ENCODE assay signal across 21 cellular contexts in the genomic region with DNA sequence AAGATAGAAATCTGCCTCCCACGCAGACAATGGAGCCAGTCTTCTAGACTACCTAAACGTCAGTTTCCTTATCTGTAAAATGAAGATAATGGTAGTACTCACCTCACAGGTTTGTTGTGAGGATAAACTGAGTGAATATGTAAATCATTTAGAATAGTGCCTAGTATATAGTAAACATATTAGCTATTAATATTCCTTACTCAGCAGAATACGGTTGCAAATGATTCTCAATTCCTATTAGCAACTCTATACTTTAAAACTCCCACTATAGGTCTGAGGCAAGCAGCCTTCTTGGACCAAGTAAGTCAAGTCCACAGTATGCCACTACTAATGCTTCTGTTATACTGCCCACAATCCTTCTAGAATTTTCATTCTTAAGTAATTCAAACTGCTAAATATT. TPM values are rescaled to one million over a fixed set of nuclear protein-coding genes. Genes with fewer than 3 reads are reported as not detected.
DNase-seq lines count a peak whose midpoint lies in the region; ATAC-seq, FAIRE-seq and TF ChIP-seq lines count a peak whose summit lies in the region.
"Had no signal": no experiment of that assay in that cellular context is flagged by ENCODE, and none has a peak within 500 bp of the region (broad histone marks: within the 10 kb centered on the region; RNA-seq: fewer than 3 reads in every experiment).

No MANE protein-coding gene starts in this region.

- peaks cover 66% of the 10 kb centered on the region for H3K4me1 Mint-ChIP-seq in activated naive CD8-positive, alpha-beta T cell (ENCODE audit: low read depth)
- peaks cover 53% of the 10 kb centered on the region for H3K4me1 Mint-ChIP-seq in activated naive CD8-positive, alpha-beta T cell treated with anti-CD3 and anti-CD28 coated beads for 36 hours
- H3K4me1 Mint-ChIP-seq in CD4-positive, alpha-beta T cell (ENCODE audit: low read depth) = peaks cover 77% of the 10 kb centered on the region

- H3K18ac ChIP-seq in H1 (ENCODE audit: extremely low read depth, low read length) = no peak overlapping the region

- H2AK5ac ChIP-seq in H1 (ENCODE audit: low read depth, low read length) = no peak overlapping the region

- no peaks in the 10 kb centered on the region for H3K79me1 ChIP-seq in H1 (ENCODE audit: low read depth, low read length)

- no peak overlapping the region for H3K56ac ChIP-seq in H1 (replicated peaks; ENCODE audit: insufficient read length, low read depth, low read length)

- no peaks in the 10 kb centered on the region for H3K9me3 Mint-ChIP-seq in activated naive CD8-positive, alpha-beta T cell (ENCODE audit: low read depth)
- no peaks in the 10 kb centered on the region for H3K9me3 Mint-ChIP-seq in activated naive CD8-positive, alpha-beta T cell treated with anti-CD3 and anti-CD28 coated beads for 36 hours
- no peaks in the 10 kb centered on the region for H3K9me3 Mint-ChIP-seq in CD4-positive, alpha-beta T cell
- H3K9me3 Mint-ChIP-seq: CD4-positive, CD25-positive, alpha-beta regulatory T cell; CD8-positive, alpha-beta memory T cell; H9 had no signal

- TF ChIP-seq EP300 in A549 (IDR thresholded peaks at IDR 0.05) (no peak), H1 (IDR thresholded peaks at IDR 0.05; ENCODE audit: borderline replicate concordance in 1 of 2, low read depth in 2 of 2, low read length in 2 of 2) (no peak)

- H3K4me3 ChIP-seq in A549 = no peak overlapping the region
- no peak overlapping the region for H3K4me3 ChIP-seq in H1 (ENCODE audit: extremely low read depth in 1 of 4, insufficient read depth in 2 of 4, low read depth in 3 of 4, low read length in 4 of 4)
- H3K4me3 ChIP-seq: BLaER1, GM12878, GM23248 had no signal

- ATAC-seq in A549 = no peak
- ATAC-seq in CD4-positive, alpha-beta T cell (ENCODE audit: poor library complexity) = no peak
- ATAC-seq: GM12878, HCT116 had no signal

- peaks cover 0 to 9% (median 4%) of the 10 kb centered on the region in 4 experiments; a peak in 2 of 8 replicates for H3K36me3 ChIP-seq in H1 (ENCODE audit: control insufficient read depth in 2 of 4, insufficient read depth in 4 of 4, low read length in 3 of 4)

- peaks cover 0 to 23% of the 10 kb centered on the region in 2 experiments; a peak in 2 of 4 replicates for H3K79me2 ChIP-seq in H1 (ENCODE audit: control insufficient read depth in 1 of 2, insufficient read depth in 2 of 2, low read length in 2 of 2)

- no peak overlapping the region for H3K4ac ChIP-seq in H1 (replicated peaks; ENCODE audit: insufficient read length, low read depth, low read length)

- H2BK12ac ChIP-seq in H1 (ENCODE audit: low read depth, low read length) = no peak overlapping the region

- H4K5ac ChIP-seq in H1 (ENCODE audit: insufficient read length, low read depth, low read length) = no peak overlapping the region

- H3K27me3 Mint-ChIP-seq in activated naive CD8-positive, alpha-beta T cell = no peaks in the 10 kb centered on the region
- H3K27me3 Mint-ChIP-seq in activated naive CD8-positive, alpha-beta T cell treated with anti-CD3 and anti-CD28 coated beads for 36 hours = no peaks in the 10 kb centered on the region
- H3K27me3 Mint-ChIP-seq in CD4-positive, alpha-beta T cell = no peaks in the 10 kb centered on the region
- H3K27me3 Mint-ChIP-seq: B cell; CD4-positive, CD25-positive, alpha-beta regulatory T cell; CD8-positive, alpha-beta memory T cell had no signal

- H3K27ac Mint-ChIP-seq in activated naive CD8-positive, alpha-beta T cell = peak overlapping the region; percentile 30
- H3K27ac Mint-ChIP-seq in activated naive CD8-positive, alpha-beta T cell treated with anti-CD3 and anti-CD28 coated beads for 36 hours = no peak overlapping the region
- H3K27ac Mint-ChIP-seq in CD4-positive, alpha-beta T cell = peak overlapping the region; percentile 13
- H3K27ac Mint-ChIP-seq: B cell, H9 had no signal

- H3K4me1 ChIP-seq in A549 (peaks cover 12% of the 10 kb centered on the region; the same call in 1 of the 3 replicates), H1 (replicated peaks in 1 of 4; ENCODE audit: control insufficient read depth in 3 of 4, insufficient read depth in 4 of 4, low read length in 3 of 4) (peaks cover 0 to 3% (median 0%) of the 10 kb centered on the region in 4 experiments; a peak in 1 of 7 replicates)

- no peaks in the 10 kb centered on the region for H3K27me3 ChIP-seq in CD4-positive, alpha-beta T cell (ENCODE audit: control insufficient read depth, insufficient read depth, low read length)
- H3K27me3 ChIP-seq in H1 (replicated peaks in 1 of 4; ENCODE audit: control insufficient read depth in 3 of 4, extremely low read depth in 1 of 4, insufficient read depth in 3 of 4, low read length in 3 of 4) = no peaks in the 10 kb centered on the region
- H3K27me3 ChIP-seq: BLaER1 had no signal

- intact Hi-C loops in CD4-positive, alpha-beta T cell (cut with DNase I, micrococcal nuclease) = loop anchor here in 1 of 2 experiments (10.0 kb wide), 1 partner anchor 1561 kb away; the partner anchor contains the start of gene LMO4

- DNase-seq in activated naive CD8-positive, alpha-beta T cell treated with anti-CD3 and anti-CD28 coated beads for 36 hours = no peak
- DNase-seq in A549 (ENCODE audit: low read depth in 1 of 2, low spot score in 1 of 2) (no peak), H1 (ENCODE audit: low read depth in 1 of 2, low spot score in 2 of 2) (no peak), NK-92 (lab: John Stamatoyannopoulos, UW; ENCODE audit: unreplicated experiment) (no peak)
- no peak for DNase-seq in CD4-positive, alpha-beta T cell
- DNase-seq: CD4-positive, CD25-positive, alpha-beta regulatory T cell; CD8-positive, alpha-beta memory T cell; DMS 273 treated with DMSO at 0.1 percent for 48 hours; DMS79; EL; GDM1; GM23248; H9 had no signal

- no peaks in the 10 kb centered on the region for H3K9me3 ChIP-seq in A549
- H3K9me3 ChIP-seq in CD4-positive, alpha-beta T cell (ENCODE audit: control insufficient read depth, low read length) = no peaks in the 10 kb centered on the region
- no peaks in the 10 kb centered on the region for H3K9me3 ChIP-seq in H1 (ENCODE audit: insufficient read depth in 2 of 2, low read depth in 1 of 2, low read length in 1 of 2)
- H3K9me3 ChIP-seq: BLaER1 had no signal

- no peak overlapping the region for H2BK20ac ChIP-seq in H1 (ENCODE audit: low read length)

- POLR2A ChIA-PET in A549 (lab: Yijun Ruan, JAX) (no interaction called here), H1 (lab: Charles Lee; ENCODE audit: partially characterized antibody) (no interaction called here)
- POLR2A ChIA-PET in CD4-positive, alpha-beta T cell (lab: Charles Lee) = no interaction called here

- H3K14ac ChIP-seq in H1 (ENCODE audit: insufficient read length) = no peak overlapping the region

- H2BK120ac ChIP-seq in H1 (replicated peaks; ENCODE audit: low read depth, low read length) = no peak overlapping the region

- 95% methylated on average over 3 of the region's 3 CpGs for WGBS in A549 (ENCODE audit: missing lambda C conversion rate)
- WGBS in H1 (ENCODE audit: extremely low coverage in 1 of 2, insufficient coverage in 1 of 2, insufficient read length in 1 of 2, insufficient replicate concordance in 2 of 2, low coverage in 1 of 2, low lambda C conversion rate in 2 of 2, missing lambda C conversion rate in 1 of 2), 2 experiments = 92% methylated on average over 3 of the region's 3 CpGs; no CpG with 5 or more reads in 1 of the 2 experiments

- H2AFZ ChIP-seq in H1 (ENCODE audit: low read length) = no peak overlapping the region
- H2AFZ ChIP-seq: GM23248 had no signal

- no peaks in the 10 kb centered on the region for H3K23me2 ChIP-seq in H1 (ENCODE audit: low read depth, low read length)

- H4K8ac ChIP-seq in H1 (ENCODE audit: extremely low read depth, insufficient read depth, low read length) = no peak overlapping the region

- FAIRE-seq in A549 (lab: Jason Lieb, UNC) (no peak), H1 (lab: Jason Lieb, UNC) (no peak)
- FAIRE-seq: D721Med, GM12878, GM19239 had no signal

- H3K27ac ChIP-seq in A549 = no peak overlapping the region
- no peak overlapping the region for H3K27ac ChIP-seq in CD4-positive, alpha-beta T cell (ENCODE audit: low read depth, low read length)
- no peak overlapping the region for H3K27ac ChIP-seq in H1 (ENCODE audit: low read depth, low read length)
- H3K27ac ChIP-seq: BLaER1, C4-2B, GM23248 had no signal

- H2BK5ac ChIP-seq in H1 (ENCODE audit: low read depth, low read length) = no peak overlapping the region

- no peak for TF ChIP-seq POLR2A in A549 (IDR thresholded peaks at IDR 0.05; ENCODE audit: low read length)
- TF ChIP-seq POLR2A in H1 (IDR thresholded peaks at IDR 0.05; ENCODE audit: control extremely low read depth in 1 of 2, low read depth in 2 of 2, low read length in 2 of 2) = no peak

- H4K20me1 ChIP-seq in H1 (replicated peaks in 1 of 2; ENCODE audit: control insufficient read depth in 1 of 2, insufficient read depth in 2 of 2, low read length in 2 of 2) = no peaks in the 10 kb centered on the region

- TF ChIP-seq RAD21 in A549 (conservative IDR thresholded peaks at IDR 0.05 in 1 of 2, IDR thresholded peaks at IDR 0.05 in 1 of 2) = no peak
- no peak for TF ChIP-seq RAD21 in H1 (IDR thresholded peaks at IDR 0.05 in 1 of 2, conservative IDR thresholded peaks at IDR 0.05 in 1 of 2; ENCODE audit: low read depth in 2 of 2, low read length in 2 of 2)

- no peak overlapping the region for H3K23ac ChIP-seq in H1 (ENCODE audit: insufficient read length)

- H3K4me2 ChIP-seq in A549 (no peak overlapping the region), H1 (ENCODE audit: insufficient read depth in 1 of 2, low read depth in 2 of 2, low read length in 2 of 2) (no peak overlapping the region)
- H3K4me2 ChIP-seq: BLaER1 had no signal

- no peak overlapping the region for H4K91ac ChIP-seq in H1 (replicated peaks; ENCODE audit: insufficient read length, low read length)

- CTCF ChIA-PET in A549 (lab: Yijun Ruan, JAX) = interaction anchor here (0.7 kb wide), 1 partner anchor 230 kb away, joined by 3 read pairs; no protein-coding TSS in a partner anchor
- CTCF ChIA-PET in CD4-positive, alpha-beta T cell (lab: Charles Lee) = no interaction called here
- CTCF ChIA-PET in H1 (lab: Charles Lee; ENCODE audit: partially characterized antibody) = interaction anchor here (0.9 to 9.4 kb wide), 2 partner anchors 9 to 88 kb away, joined by 3 to 68 read pairs; no protein-coding TSS in a partner anchor

- no peak for TF ChIP-seq CTCF in A549 (IDR thresholded peaks at IDR 0.05)
- TF ChIP-seq CTCF in CD4-positive, alpha-beta T cell (IDR thresholded peaks at IDR 0.05) = no peak
- TF ChIP-seq CTCF in H1 (IDR thresholded peaks at IDR 0.05; ENCODE audit: control extremely low read depth in 1 of 3, insufficient read depth in 1 of 3, low read depth in 1 of 3, low read length in 3 of 3) = no peak

- H3K36me3 Mint-ChIP-seq in activated naive CD8-positive, alpha-beta T cell = no peaks in the 10 kb centered on the region
- H3K36me3 Mint-ChIP-seq in activated naive CD8-positive, alpha-beta T cell treated with anti-CD3 and anti-CD28 coated beads for 36 hours = peaks cover 22% of the 10 kb centered on the region
- peaks cover 82% of the 10 kb centered on the region for H3K36me3 Mint-ChIP-seq in CD4-positive, alpha-beta T cell (ENCODE audit: low read depth)

- no peak overlapping the region for H3K4me3 Mint-ChIP-seq in activated naive CD8-positive, alpha-beta T cell
- no peak overlapping the region for H3K4me3 Mint-ChIP-seq in activated naive CD8-positive, alpha-beta T cell treated with anti-CD3 and anti-CD28 coated beads for 36 hours
- H3K4me3 Mint-ChIP-seq in CD4-positive, alpha-beta T cell = no peak overlapping the region
- H3K4me3 Mint-ChIP-seq: B cell; CD8-positive, alpha-beta memory T cell; H9 had no signal

- no peak overlapping the region for H2BK15ac ChIP-seq in H1 (ENCODE audit: low read length)

- no peak overlapping the region for H3K9ac ChIP-seq in H1 (replicated peaks in 1 of 4; ENCODE audit: extremely low read depth in 1 of 4, low read depth in 3 of 4, low read length in 3 of 4)
- H3K9ac ChIP-seq: BLaER1, GM23248 had no signal

RNA-seq across cellular contexts. Expression of gene GTF2B, which starts 5.4 kb away (rescaled TPM):
- total RNA-seq in activated naive CD8-positive, alpha-beta T cell treated with anti-CD3 and anti-CD28 coated beads for 36 hours = 10 to 100 TPM; 42.8 TPM
- polyA plus RNA-seq in A549 (2011; rRNA removed) (32.5 and 34.1 TPM in 2 replicates), A549 (2017; fragmentation: RNase III; extraction: RNeasy Plus Mini Kit Qiagen cat#74134 plus additional on column Dnase treatment) (21.7 to 24.8 TPM (median 22.4 TPM) in 3 replicates), H1 (2011; rRNA removed) (8.7 and 14.9 TPM in 2 replicates)
- polyA plus RNA-seq in A549 (2012; cell fraction: cytosol; rRNA removed) = 11.2 and 12.4 TPM in 2 replicates
- 5.9 and 13.1 TPM in 2 replicates for polyA plus RNA-seq in A549 (2012; cell fraction: nucleus; rRNA removed)
- 7.5 and 13.2 TPM in 2 replicates for polyA minus RNA-seq in A549 (2011; rRNA and poly(A)+ RNA removed)
- total RNA-seq in CD4-positive, alpha-beta T cell = 10 to 100 TPM; 82.6 to 86.4 TPM
- 13.5 and 15.6 TPM in 2 replicates for total RNA-seq in H1 (2021; fragmentation: NEBNext Ultra II Directional; extraction: Animal tissue kit (Norgen Biotek cat#: 25700))
- 18.2 TPM for polyA plus RNA-seq in H1 (2011; cell fraction: cytosol; rRNA removed)
- 6.0 TPM for polyA plus RNA-seq in H1 (2011; cell fraction: nucleus; rRNA removed)
- polyA plus RNA-seq in H1 (2012, experiment 1 of 2) = 15.5 to 22.9 TPM (median 16.2 TPM) in 4 replicates
- polyA plus RNA-seq in H1 (2012, experiment 2 of 2) = 3.0 TPM
- 10.9 TPM for polyA plus RNA-seq in H1 (2013, experiment 1 of 2)
- polyA plus RNA-seq in H1 (2013, experiment 2 of 2) = 12.0 TPM
- polyA minus RNA-seq in H1 (2011; rRNA and poly(A)+ RNA removed) = 13.3 and 14.4 TPM in 2 replicates
- polyA minus RNA-seq in H1 (2011; cell fraction: cytosol; rRNA and poly(A)+ RNA removed) = 9.2 TPM
- polyA minus RNA-seq in H1 (2011; cell fraction: nucleus; rRNA and poly(A)+ RNA removed) = 12.5 TPM
